8 cellular contexts compared by ENCODE assay signal in the genomic region with DNA sequence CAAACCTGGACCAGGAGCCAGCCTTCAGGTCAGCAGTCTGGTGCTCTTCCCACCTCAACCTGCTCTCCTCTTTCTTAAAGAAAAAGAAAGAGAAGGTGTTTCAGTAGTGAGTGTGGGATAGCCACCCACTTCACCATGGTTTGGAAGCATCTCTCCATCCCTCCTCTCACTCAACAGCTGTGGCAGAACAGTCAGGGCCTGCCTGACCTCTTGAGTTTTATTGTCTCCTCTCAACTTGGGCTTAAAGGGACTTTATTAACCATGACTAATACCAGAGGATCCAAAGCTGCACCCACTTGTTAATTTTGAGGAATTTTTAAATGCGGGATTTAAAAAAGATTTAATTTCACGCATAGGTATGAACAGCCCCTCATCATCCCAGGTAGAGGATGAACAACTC. TPM values are rescaled to one million over a fixed set of nuclear protein-coding genes. Genes with fewer than 3 reads are reported as not detected.
DNase-seq lines count a peak whose midpoint lies in the region; TF ChIP-seq lines count a peak whose summit lies in the region.

No MANE protein-coding gene starts in this region.

- TF ChIP-seq CTCF in OCI-LY7 (conservative IDR thresholded peaks at IDR 0.05; ENCODE audit: low read length) = no peak
- no peak for TF ChIP-seq CTCF in fibroblast of pulmonary artery (IDR thresholded peaks at IDR 0.05; ENCODE audit: low read length, missing control alignments)

- peaks cover 71% of the 10 kb centered on the region for H3K4me1 ChIP-seq in OCI-LY7 (ENCODE audit: insufficient read depth, low read length, poor library complexity, severe bottlenecking)
- no peaks in the 10 kb centered on the region for H3K4me1 ChIP-seq in rectal smooth muscle tissue (ENCODE audit: control insufficient read depth, insufficient read depth, low read length)

- intact Hi-C loops in OCI-LY7 (cut with micrococcal nuclease; ENCODE audit: unreplicated experiment) = no loop called here

- POLR2A ChIA-PET in OCI-LY7 (lab: Charles Lee) = no interaction called here

- H3K27me3 ChIP-seq in rectal smooth muscle tissue (ENCODE audit: control insufficient read depth, insufficient read depth, low read length) = no peaks in the 10 kb centered on the region

- CTCF ChIA-PET in OCI-LY7 (lab: Charles Lee; ENCODE audit: unreplicated experiment) = no interaction called here

- DNase-seq in OCI-LY7 (ENCODE audit: low spot score) (no peak), fibroblast of pulmonary artery (ENCODE audit: low read depth) (no peak), OCI-M1 (lab: John Stamatoyannopoulos, UW) (no peak), DMS 273 treated with DMSO at 0.1 percent for 48 hours (lab: John Stamatoyannopoulos, UW) (no peak), NCI-H128 (lab: John Stamatoyannopoulos, UW; ENCODE audit: unreplicated experiment) (no peak), NCI-H2171 treated with DMSO at 0.1 percent for 48 hours (lab: John Stamatoyannopoulos, UW) (no peak)

- no peak overlapping the region for H3K27ac ChIP-seq in OCI-LY7 (ENCODE audit: low read depth, low read length, poor library complexity, severe bottlenecking)
- H3K27ac ChIP-seq in rectal smooth muscle tissue (ENCODE audit: low read depth, low read length) = no peak overlapping the region

- BruUV-seq in OCI-LY7 (replicated peaks; lab: Mats Ljungman, UMichigan) = no TSS peak

- peaks cover 9% of the 10 kb centered on the region; the same call in 1 of the 2 replicates for H3K9me3 ChIP-seq in OCI-LY7 (ENCODE audit: low read length)

- peak overlapping the region; percentile 13; the same call in 1 of the 2 replicates for H2AFZ ChIP-seq in OCI-LY7 (ENCODE audit: low read length)

- peak overlapping the region; percentile 32 for H3K9ac ChIP-seq in rectal smooth muscle tissue (ENCODE audit: low read length)

- no peaks in the 10 kb centered on the region for H3K9me2 ChIP-seq in OCI-LY7 (ENCODE audit: insufficient read depth, low read length)

- peak overlapping the region; percentile 54 for H3K4me2 ChIP-seq in OCI-LY7 (ENCODE audit: low read length)

- H4K20me1 ChIP-seq in OCI-LY7 (ENCODE audit: insufficient read depth, low read length) = no peaks in the 10 kb centered on the region

- H3K36me3 ChIP-seq in OCI-LY7 (ENCODE audit: insufficient read depth, low read length) = no peaks in the 10 kb centered on the region
- H3K36me3 ChIP-seq in rectal smooth muscle tissue (ENCODE audit: control insufficient read depth, insufficient read depth, low read length) = no peaks in the 10 kb centered on the region

- H3K4me3 ChIP-seq in GM08714 (ENCODE audit: low read length) = peak overlapping the region; percentile 78; the same call in 1 of the 2 replicates
- peak overlapping the region; percentile 68 for H3K4me3 ChIP-seq in OCI-LY7 (ENCODE audit: low read depth, low read length, poor library complexity, severe bottlenecking)
- peak overlapping the region; percentile 57 for H3K4me3 ChIP-seq in fibroblast of pulmonary artery (replicated peaks; ENCODE audit: low read depth, low read length)
- peak overlapping the region; percentile 72 for H3K4me3 ChIP-seq in rectal smooth muscle tissue (ENCODE audit: low read length)

- H3K79me2 ChIP-seq in OCI-LY7 (ENCODE audit: insufficient read depth, low read depth, low read length) = no peaks in the 10 kb centered on the region

RNA-seq across cellular contexts. Expression of a gene that starts 0.6 kb away (rescaled TPM):
- 3.4 and 7.3 TPM in 2 replicates for total RNA-seq in OCI-LY7 (2014; rRNA removed; shearing (Covaris generic))
- 7.4 and 7.5 TPM in 2 replicates for total RNA-seq in OCI-LY7 (2022)
